ENCODE assay signal across 11 cellular contexts in the genomic region with DNA sequence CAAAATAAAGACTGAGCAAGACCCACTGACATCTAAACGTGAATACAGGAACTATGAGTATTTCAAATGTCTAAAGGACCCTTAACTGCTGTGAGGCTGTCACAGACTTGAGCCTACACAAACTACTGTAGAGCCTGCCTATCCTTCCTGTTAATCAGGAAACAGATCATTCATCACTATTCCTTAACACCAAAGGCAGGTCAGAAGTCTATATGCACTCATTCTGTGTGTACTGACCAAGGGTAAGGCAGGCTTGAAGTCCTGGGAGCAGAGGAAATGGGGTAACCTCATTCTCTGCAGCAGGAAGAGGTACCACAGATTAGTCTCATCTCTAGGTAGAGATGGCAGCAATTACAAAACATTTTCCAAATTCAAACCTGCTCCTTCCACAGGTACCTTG. TPM values are rescaled to one million over a fixed set of nuclear protein-coding genes. Genes with fewer than 3 reads are reported as not detected.
DNase-seq lines count a peak whose midpoint lies in the region; ATAC-seq and TF ChIP-seq lines count a peak whose summit lies in the region.
"Had no signal": no experiment of that assay in that cellular context is flagged by ENCODE, and none has a peak within 500 bp of the region (broad histone marks: within the 10 kb centered on the region; RNA-seq: fewer than 3 reads in every experiment).

No MANE protein-coding gene starts in this region.

- no peaks in the 10 kb centered on the region for H3K9me3 ChIP-seq in duodenal mucosa (ENCODE audit: control insufficient read depth in 1 of 2, low read length in 2 of 2)
- no peaks in the 10 kb centered on the region for H3K9me3 ChIP-seq in mucosa of descending colon
- H3K9me3 ChIP-seq in upper lobe of right lung: no peaks in the 10 kb centered on the region

- H3K36me3 ChIP-seq in duodenal mucosa (ENCODE audit: control insufficient read depth in 1 of 2, insufficient read depth in 2 of 2, low read length in 2 of 2): no peaks in the 10 kb centered on the region
- H3K36me3 ChIP-seq in mucosa of descending colon (ENCODE audit: low read depth): no peaks in the 10 kb centered on the region
- H3K36me3 ChIP-seq in upper lobe of right lung: no peaks in the 10 kb centered on the region

- H3K27me3 Mint-ChIP-seq in CD14-positive monocyte (ENCODE audit: low read depth in 3 of 3): no peaks in the 10 kb centered on the region
- H3K27me3 Mint-ChIP-seq: activated naive CD8-positive, alpha-beta T cell treated with anti-CD3 and anti-CD28 coated beads, Interleukin-2, amount 50 U/mL, for 24 hours had no signal

- DNase-seq in NOMO-1 treated with DMSO at 0.1 percent for 48 hours (lab: John Stamatoyannopoulos, UW; ENCODE audit: unreplicated experiment): peak; percentile 28
- DNase-seq in NOMO-1 treated with dmso at 0.1 percent for 144 hours (lab: John Stamatoyannopoulos, UW; ENCODE audit: unreplicated experiment): no peak
- no peak for DNase-seq in mucosa of descending colon
- no peak for DNase-seq in upper lobe of right lung
- DNase-seq in stimulated activated naive CD4-positive, alpha-beta T cell treated with Interleukin-2 at 50 U/mL for 16 hours (lab: John Stamatoyannopoulos, UW): no peak
- no peak for DNase-seq in NCI-H82 treated with DMSO at 0.1 percent for 48 hours (lab: John Stamatoyannopoulos, UW; ENCODE audit: unreplicated experiment)
- no peak for DNase-seq in CD14-positive monocyte (ENCODE audit: low spot score)
- DNase-seq: 8988T; activated naive CD8-positive, alpha-beta T cell treated with anti-CD3 and anti-CD28 coated beads, Interleukin-2, amount 50 U/mL, for 24 hours; MM.1S had no signal

- H3K9ac ChIP-seq in duodenal mucosa (ENCODE audit: low read depth in 1 of 2, low read length in 2 of 2): peak overlapping the region in 1 of 2 donors; percentile 30

- peaks cover 22% of the 10 kb centered on the region for H3K4me1 Mint-ChIP-seq in CD14-positive monocyte

- H3K27ac Mint-ChIP-seq in CD14-positive monocyte: no peak overlapping the region
- H3K27ac Mint-ChIP-seq: activated naive CD8-positive, alpha-beta T cell treated with anti-CD3 and anti-CD28 coated beads, Interleukin-2, amount 50 U/mL, for 24 hours had no signal

- H3K27ac ChIP-seq in duodenal mucosa (ENCODE audit: low read depth, low read length) (peak overlapping the region; percentile 15), upper lobe of right lung (peak overlapping the region; percentile 2)

- peaks cover 7 to 25% of the 10 kb centered on the region in 2 donors for H3K36me3 Mint-ChIP-seq in CD14-positive monocyte

- intact Hi-C loops in mucosa of descending colon (cut with DNase I, micrococcal nuclease): no loop called here
- intact Hi-C loops in upper lobe of right lung (cut with DNase I): no loop called here
- intact Hi-C loops in CD14-positive monocyte (cut with micrococcal nuclease): no loop called here

- H3K4me1 ChIP-seq in duodenal mucosa (ENCODE audit: control insufficient read depth in 1 of 2, insufficient read depth in 2 of 2, low read length in 2 of 2): peaks cover 46 to 58% of the 10 kb centered on the region in 2 donors
- H3K4me1 ChIP-seq in mucosa of descending colon (ENCODE audit: low read depth): peaks cover 31% of the 10 kb centered on the region
- peaks cover 55% of the 10 kb centered on the region for H3K4me1 ChIP-seq in upper lobe of right lung

- H3K4me3 Mint-ChIP-seq in CD14-positive monocyte: no peak overlapping the region
- H3K4me3 Mint-ChIP-seq: activated naive CD8-positive, alpha-beta T cell treated with anti-CD3 and anti-CD28 coated beads, Interleukin-2, amount 50 U/mL, for 24 hours had no signal

- H3K4me3 ChIP-seq in duodenal mucosa (ENCODE audit: low read depth in 1 of 2, low read length in 2 of 2) (peak overlapping the region in 1 of 2 donors; percentile 32), mucosa of descending colon (no peak overlapping the region), upper lobe of right lung (no peak overlapping the region)

- H3K9me3 Mint-ChIP-seq in CD14-positive monocyte: no peaks in the 10 kb centered on the region
- H3K9me3 Mint-ChIP-seq: activated naive CD8-positive, alpha-beta T cell treated with anti-CD3 and anti-CD28 coated beads, Interleukin-2, amount 50 U/mL, for 24 hours had no signal

- TF ChIP-seq CTCF in mucosa of descending colon (IDR thresholded peaks at IDR 0.05): no peak
- TF ChIP-seq CTCF in upper lobe of right lung (IDR thresholded peaks at IDR 0.05): no peak
- TF ChIP-seq CTCF in CD14-positive monocyte (IDR thresholded peaks at IDR 0.05): no peak

- peak; percentile 76 for ATAC-seq in mucosa of descending colon
- ATAC-seq in upper lobe of right lung: peak; percentile 34
- ATAC-seq: activated naive CD8-positive, alpha-beta T cell treated with anti-CD3 and anti-CD28 coated beads, Interleukin-2, amount 50 U/mL, for 24 hours had no signal

- H3K27me3 ChIP-seq in duodenal mucosa (ENCODE audit: control insufficient read depth in 1 of 2, insufficient read depth in 2 of 2, low read length in 2 of 2): no peaks in the 10 kb centered on the region
- H3K27me3 ChIP-seq in upper lobe of right lung: no peaks in the 10 kb centered on the region

RNA-seq across cellular contexts. Expression of gene NPTN, which starts 30.7 kb away (rescaled TPM):
- 100 to 1,000 TPM; 157 to 200 (median 168) TPM for total RNA-seq in mucosa of descending colon
- total RNA-seq in upper lobe of right lung: 131 TPM
- polyA plus RNA-seq in CD14-positive monocyte: 10 to 100 TPM; 86.5 to 88.0 TPM
